ENCODE assay signal across 11 cellular contexts in the genomic region with DNA sequence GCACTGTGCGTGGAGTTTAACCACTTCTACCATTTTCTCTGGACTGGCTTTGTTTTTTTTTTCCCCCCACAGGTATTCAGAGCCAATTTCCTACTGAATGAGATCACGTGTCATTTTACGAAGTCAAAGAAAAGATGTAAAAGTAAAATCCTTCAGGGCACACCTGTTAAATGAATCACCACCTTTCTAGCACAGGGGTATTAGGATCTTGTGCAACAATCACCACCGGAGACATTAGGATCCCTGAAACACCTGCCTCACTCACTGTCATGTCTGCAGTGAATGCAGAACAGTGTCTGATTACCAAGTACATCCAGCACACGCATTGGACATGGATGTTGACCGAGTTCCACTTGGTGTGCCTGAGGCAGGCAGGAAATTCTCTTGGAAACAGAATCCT. TPM values are rescaled to one million over a fixed set of nuclear protein-coding genes. Genes with fewer than 3 reads are reported as not detected.
DNase-seq lines count a peak whose midpoint lies in the region; ATAC-seq and TF ChIP-seq lines count a peak whose summit lies in the region.
"Had no signal": no experiment of that assay in that cellular context is flagged by ENCODE, and none has a peak within 500 bp of the region (broad histone marks: within the 10 kb centered on the region; RNA-seq: fewer than 3 reads in every experiment).

No MANE protein-coding gene starts in this region.

- no peaks in the 10 kb centered on the region for H3K9me3 ChIP-seq in PC-3 (ENCODE audit: low read length)

- BruUV-seq in PC-3 (replicated peaks; lab: Mats Ljungman, UMichigan): no TSS peak

- H3K4me3 ChIP-seq in PC-3 (ENCODE audit: low read length): no peak overlapping the region
- H3K4me3 ChIP-seq: cardiac muscle cell had no signal

- no peak overlapping the region for H3K9ac ChIP-seq in PC-3 (ENCODE audit: low read length)

- intact Hi-C loops in PC-3 (cut with micrococcal nuclease): no loop called here

- H3K4me1 Mint-ChIP-seq in activated naive CD4-positive, alpha-beta T cell treated with anti-CD3 and anti-CD28 coated beads, Interleukin-2, amount 50 U/mL, for 24 hours: peaks cover 87% of the 10 kb centered on the region
- peaks cover 61 to 93% of the 10 kb centered on the region in 2 donors for H3K4me1 Mint-ChIP-seq in stimulated activated naive B cell treated with anti-CD40 and anti-IgM and Interleukin-4, amounts not matched to agents 10 μg/mL and 1 μg/mL and 100 μg/mL, for 72 hours

- H3K4me1 ChIP-seq in PC-3 (ENCODE audit: insufficient read depth, low read length): peaks cover 27% of the 10 kb centered on the region

- no peaks in the 10 kb centered on the region for H3K27me3 Mint-ChIP-seq in activated naive CD4-positive, alpha-beta T cell treated with anti-CD3 and anti-CD28 coated beads, Interleukin-2, amount 50 U/mL, for 24 hours
- H3K27me3 Mint-ChIP-seq in stimulated activated naive B cell treated with anti-CD40 and anti-IgM and Interleukin-4, amounts not matched to agents 10 μg/mL and 1 μg/mL and 100 μg/mL, for 72 hours: no peaks in the 10 kb centered on the region

- peak overlapping the region; percentile 42 for H3K4me3 Mint-ChIP-seq in activated naive CD4-positive, alpha-beta T cell treated with anti-CD3 and anti-CD28 coated beads, Interleukin-2, amount 50 U/mL, for 24 hours
- peak overlapping the region in 1 of 2 donors; percentile 10 for H3K4me3 Mint-ChIP-seq in stimulated activated naive B cell treated with anti-CD40 and anti-IgM and Interleukin-4, amounts not matched to agents 10 μg/mL and 1 μg/mL and 100 μg/mL, for 72 hours

- no peak for TF ChIP-seq CTCF in PC-3 (conservative IDR thresholded peaks at IDR 0.05; ENCODE audit: low read depth, low read length)

- H3K9me3 Mint-ChIP-seq in activated naive CD4-positive, alpha-beta T cell treated with anti-CD3 and anti-CD28 coated beads, Interleukin-2, amount 50 U/mL, for 24 hours: no peaks in the 10 kb centered on the region
- H3K9me3 Mint-ChIP-seq in stimulated activated naive B cell treated with anti-CD40 and anti-IgM and Interleukin-4, amounts not matched to agents 10 μg/mL and 1 μg/mL and 100 μg/mL, for 72 hours: no peaks in the 10 kb centered on the region

- peak overlapping the region; percentile 86 for H3K27ac Mint-ChIP-seq in activated naive CD4-positive, alpha-beta T cell treated with anti-CD3 and anti-CD28 coated beads, Interleukin-2, amount 50 U/mL, for 24 hours
- peak overlapping the region; percentile 77 for H3K27ac Mint-ChIP-seq in stimulated activated naive B cell treated with anti-CD40 and anti-IgM and Interleukin-4, amounts not matched to agents 10 μg/mL and 1 μg/mL and 100 μg/mL, for 72 hours

- H3K27me3 ChIP-seq in PC-3 (ENCODE audit: low read length): no peaks in the 10 kb centered on the region
- H3K27me3 ChIP-seq: cardiac muscle cell had no signal

- no peak for DNase-seq in activated naive CD4-positive, alpha-beta T cell (lab: John Stamatoyannopoulos, UW)
- DNase-seq in PC-3 (peak; percentile 74), epithelial cell of prostate (ENCODE audit: low read depth, low spot score) (no peak), NCI-H128 (lab: John Stamatoyannopoulos, UW; ENCODE audit: unreplicated experiment) (no peak), NCI-H1092 (lab: John Stamatoyannopoulos, UW) (no peak), SKM-1 treated with dmso at 0.1 percent for 144 hours (lab: John Stamatoyannopoulos, UW; ENCODE audit: unreplicated experiment) (no peak)
- DNase-seq in stimulated activated naive B cell treated with anti-CD40 and anti-IgM and Interleukin-4, amounts not matched to agents 10 μg/mL and 1 μg/mL and 100 μg/mL, for 72 hours: no peak
- DNase-seq: activated T-cell treated with anti-CD3 and anti-CD28 coated beads, Interleukin-2, amount 50 U/mL, for 48 hours; NCI-H748 treated with DMSO at 0.1 percent for 48 hours had no signal

- H3K36me3 ChIP-seq in PC-3 (ENCODE audit: low read depth, low read length): no peaks in the 10 kb centered on the region
- H3K36me3 ChIP-seq: cardiac muscle cell had no signal

- H3K27ac ChIP-seq in PC-3 (ENCODE audit: low read length) (peak overlapping the region; percentile 57), epithelial cell of prostate (peak overlapping the region; percentile 76)
- H3K27ac ChIP-seq: cardiac muscle cell had no signal

- no peaks in the 10 kb centered on the region for H3K9me2 ChIP-seq in PC-3 (replicated peaks; ENCODE audit: low read length)

- no peaks in the 10 kb centered on the region for H3K36me3 Mint-ChIP-seq in activated naive CD4-positive, alpha-beta T cell treated with anti-CD3 and anti-CD28 coated beads, Interleukin-2, amount 50 U/mL, for 24 hours
- H3K36me3 Mint-ChIP-seq in stimulated activated naive B cell treated with anti-CD40 and anti-IgM and Interleukin-4, amounts not matched to agents 10 μg/mL and 1 μg/mL and 100 μg/mL, for 72 hours: peaks cover 9 to 32% of the 10 kb centered on the region in 2 donors

- peak overlapping the region; percentile 18 for H3K4me2 ChIP-seq in PC-3 (ENCODE audit: low read length)

- ATAC-seq in PC-3: peak; percentile 62
- ATAC-seq in stimulated activated naive B cell treated with anti-CD40 and anti-IgM and Interleukin-4, amounts not matched to agents 10 μg/mL and 1 μg/mL and 100 μg/mL, for 72 hours (replicated peaks): no peak

- H4K20me1 ChIP-seq in PC-3 (ENCODE audit: low read length): peaks cover 85% of the 10 kb centered on the region

- H2AFZ ChIP-seq in PC-3 (ENCODE audit: low read length): no peak overlapping the region

- POLR2A ChIA-PET in PC-3 (lab: Charles Lee; ENCODE audit: unreplicated experiment): no interaction called here

- peaks cover 100% of the 10 kb centered on the region for H3K79me2 ChIP-seq in PC-3 (ENCODE audit: low read length)

- H3F3A ChIP-seq in PC-3 (ENCODE audit: low read length, unreplicated experiment): no peaks in the 10 kb centered on the region

- CTCF ChIA-PET in PC-3 (lab: Charles Lee): no interaction called here

RNA-seq across cellular contexts. Expression of a gene that starts 17.2 kb away (rescaled TPM):
- 20.9 and 46.4 TPM in 2 replicates for total RNA-seq in PC-3 (2014; rRNA removed)
